In genomic region chr2:164954954-164955701, GRCh38 we compare ENCODE assay signal across 8 cellular contexts. TPM values are rescaled to one million over a fixed set of nuclear protein-coding genes. Genes with fewer than 3 reads are reported as not detected.
DNase-seq lines count a peak whose midpoint lies in the region; ATAC-seq and TF ChIP-seq lines count a peak whose summit lies in the region.

Gene SLC38A11 (minus strand): TSS chr2:164955525. CDS start chr2:164955247, 278 bp downstream.

- TF ChIP-seq POLR2A in Peyer's patch (IDR thresholded peaks at IDR 0.05), result no peak
- TF ChIP-seq POLR2A in upper lobe of left lung (IDR thresholded peaks at IDR 0.05), result no peak

- H3K4me1 ChIP-seq in Peyer's patch (peaks cover 0 to 5% (median 0%) of the 10 kb centered on the region in 4 donors), upper lobe of left lung (peaks cover 5 to 7% (median 7%) of the 10 kb centered on the region in 4 donors)
- no peaks in the 10 kb centered on the region for H3K4me1 ChIP-seq in effector memory CD4-positive, alpha-beta T cell (ENCODE audit: control insufficient read depth, insufficient read depth, low read length, poor library complexity, severe bottlenecking)

- H3K36me3 ChIP-seq in Peyer's patch, result no peaks in the 10 kb centered on the region
- H3K36me3 ChIP-seq in upper lobe of left lung, result no peaks in the 10 kb centered on the region
- H3K36me3 ChIP-seq in effector memory CD4-positive, alpha-beta T cell (ENCODE audit: control insufficient read depth, insufficient read depth, low read length), result no peaks in the 10 kb centered on the region

- no peaks in the 10 kb centered on the region for H3K9me3 ChIP-seq in Peyer's patch
- H3K9me3 ChIP-seq in upper lobe of left lung, result no peaks in the 10 kb centered on the region
- H3K9me3 ChIP-seq in effector memory CD4-positive, alpha-beta T cell (ENCODE audit: control insufficient read depth, low read length), result no peaks in the 10 kb centered on the region

- no peak for TF ChIP-seq CTCF in Peyer's patch (IDR thresholded peaks at IDR 0.05)
- TF ChIP-seq CTCF in epithelial cell of proximal tubule (conservative IDR thresholded peaks at IDR 0.05; ENCODE audit: low read depth, low read length), result peak; percentile 18
- TF ChIP-seq CTCF in upper lobe of left lung (IDR thresholded peaks at IDR 0.05), result no peak

- TF ChIP-seq EP300 in upper lobe of left lung (IDR thresholded peaks at IDR 0.05), result no peak

- 22 to 42% methylated on average over 11 to 16 of the region's 34 CpGs for WGBS in upper lobe of left lung, 2 donors

- H3K4me3 ChIP-seq in Peyer's patch (peak within 1 kb of the TSS in 3 of 4 donors; percentile 6 to 47 (median 45)), epithelial cell of proximal tubule (ENCODE audit: low read depth, low read length) (peak within 1 kb of the TSS; percentile 71), upper lobe of left lung (peak within 1 kb of the TSS in 3 of 4 donors; percentile 21 to 37 (median 25))
- no peak within 1 kb of the TSS for H3K4me3 ChIP-seq in effector memory CD4-positive, alpha-beta T cell (ENCODE audit: insufficient read depth, low read depth, low read length, poor library complexity, severe bottlenecking)

- ATAC-seq in upper lobe of left lung (ENCODE audit: low FRiP score in 2 of 2), result peak; percentile 66 to 76
- no peak for ATAC-seq in HG03521 (IDR thresholded peaks at IDR 0.05; ENCODE audit: unreplicated experiment)

- H3K27me3 ChIP-seq in Peyer's patch (no peaks in the 10 kb centered on the region), upper lobe of left lung (peaks cover 0 to 5% (median 0%) of the 10 kb centered on the region in 4 donors)
- no peaks in the 10 kb centered on the region for H3K27me3 ChIP-seq in effector memory CD4-positive, alpha-beta T cell (replicated peaks; ENCODE audit: control insufficient read depth, insufficient read depth, low read length, poor library complexity, severe bottlenecking)

- DNase-seq in Peyer's patch (peak in 2 of 3 donors; percentile 57 to 58), epithelial cell of proximal tubule (ENCODE audit: low read depth) (no peak), mucosa of gallbladder (ENCODE audit: low spot score) (peak; percentile 42), upper lobe of left lung (peak in 1 of 2 donors; percentile 77), GM19240 (ENCODE audit: insufficient read length, low spot score) (no peak)
- no peak for DNase-seq in effector memory CD4-positive, alpha-beta T cell
- DNase-seq in effector CD8-positive, alpha-beta T cell (lab: John Stamatoyannopoulos, UW), result no peak

- H3K27ac ChIP-seq in Peyer's patch (peak within 1 kb of the TSS in 1 of 4 donors; percentile 2), upper lobe of left lung (no peak within 1 kb of the TSS)
- H3K27ac ChIP-seq in effector memory CD4-positive, alpha-beta T cell (ENCODE audit: insufficient read depth, low read length, poor library complexity, severe bottlenecking), result no peak within 1 kb of the TSS

RNA-seq across cellular contexts. Expression of gene SLC38A11, which starts in this region (rescaled TPM):
- total RNA-seq in Peyer's patch (10 to 100 TPM in 1 of 4 donors, 1 to 10 TPM in 2, not detected in 1; 3.2 to 13.1 (median 7.0) TPM), epithelial cell of proximal tubule (0.17 TPM in 1 of 2 replicates, not detected in the other), mucosa of gallbladder (63.3 TPM), upper lobe of left lung (under 1 TPM in 4 of 6 donors, not detected in 2; 0.17 to 0.40 (median 0.30) TPM)

Comparison
In these comparisons a context has a peak if more than half of its experiments do, and no peak if none do; other contexts are left out.
1. Peak in ATAC-seq and H3K4me3 ChIP-seq in upper lobe of left lung; RNA of the gene not detected or under 1 TPM.
2. DNase-seq: peak in Peyer's patch (2 of 3) and mucosa of gallbladder (single experiment); none in epithelial cell of proximal tubule (single experiment), GM19240 (single experiment), effector memory CD4-positive, alpha-beta T cell (0 of 3) and effector CD8-positive, alpha-beta T cell (single experiment).